In genomic region chr2:37652199-37652640, GRCh38 we compare ENCODE assay signal across 9 cellular contexts. TPM values are rescaled to one million over a fixed set of nuclear protein-coding genes. Genes with fewer than 3 reads are reported as not detected.
DNase-seq lines count a peak whose midpoint lies in the region; ATAC-seq and TF ChIP-seq lines count a peak whose summit lies in the region.
"Had no signal": no experiment of that assay in that cellular context is flagged by ENCODE, and none has a peak within 500 bp of the region (broad histone marks: within the 10 kb centered on the region; RNA-seq: fewer than 3 reads in every experiment).

No MANE protein-coding gene starts in this region.

- H2AFZ ChIP-seq in MM.1S (ENCODE audit: low read length) (no peak overlapping the region), parathyroid adenoma (no peak overlapping the region)

- POLR2A ChIA-PET in CD8-positive, alpha-beta memory T cell (lab: Charles Lee): interaction anchor here (0.6 to 1.9 kb wide), 3 partner anchors 19 to 272 kb away, joined by 3 to 9 read pairs (median 7); partner anchors contain the start of gene CDC42EP3

- H3K27me3 ChIP-seq in CD8-positive, alpha-beta memory T cell (ENCODE audit: insufficient read depth, low read length, poor library complexity, severe bottlenecking): no peaks in the 10 kb centered on the region
- no peaks in the 10 kb centered on the region for H3K27me3 ChIP-seq in MM.1S (replicated peaks; ENCODE audit: insufficient read depth, low read length)
- no peaks in the 10 kb centered on the region for H3K27me3 ChIP-seq in parathyroid adenoma (ENCODE audit: control insufficient read depth, insufficient read depth, low read length)

- peak overlapping the region in 6 of 7 donors; percentile 25 to 78 (median 64) for H3K4me3 Mint-ChIP-seq in CD8-positive, alpha-beta memory T cell
- no peak overlapping the region for H3K4me3 Mint-ChIP-seq in glutamatergic neuron (ENCODE audit: unreplicated experiment)

- H3K27ac Mint-ChIP-seq in CD8-positive, alpha-beta memory T cell: peak overlapping the region; percentile 88 to 99 (median 94)
- H3K27ac Mint-ChIP-seq in glutamatergic neuron (ENCODE audit: unreplicated experiment): no peak overlapping the region

- DNase-seq in CD8-positive, alpha-beta memory T cell: no peak
- DNase-seq in MM.1S (peak; percentile 67), coronary artery (ENCODE audit: low spot score) (no peak), NCI-H774 (lab: John Stamatoyannopoulos, UW) (no peak), glutamatergic neuron (no peak), NCI-H1105 (lab: John Stamatoyannopoulos, UW) (no peak)
- DNase-seq: mucosa of descending colon had no signal

- H3K27ac ChIP-seq in CD8-positive, alpha-beta memory T cell (ENCODE audit: low read depth, low read length): no peak overlapping the region
- H3K27ac ChIP-seq in MM.1S (ENCODE audit: low read length) (peak overlapping the region; percentile 80), coronary artery (peak overlapping the region; percentile 47 to 89), parathyroid adenoma (peak overlapping the region; percentile 53)

- H3K9me3 ChIP-seq in CD8-positive, alpha-beta memory T cell (ENCODE audit: low read length): no peaks in the 10 kb centered on the region
- no peaks in the 10 kb centered on the region for H3K9me3 ChIP-seq in MM.1S (replicated peaks; ENCODE audit: insufficient read depth, low read length)
- no peaks in the 10 kb centered on the region for H3K9me3 ChIP-seq in parathyroid adenoma (ENCODE audit: control insufficient read depth, low read length)
- H3K9me3 ChIP-seq: mucosa of descending colon had no signal

- H3K4me1 ChIP-seq in CD8-positive, alpha-beta memory T cell (ENCODE audit: insufficient read depth, low read length): peaks cover 78% of the 10 kb centered on the region
- H3K4me1 ChIP-seq in MM.1S (ENCODE audit: low read length) (peaks cover 59% of the 10 kb centered on the region), parathyroid adenoma (no peaks in the 10 kb centered on the region)

- H3K27me3 Mint-ChIP-seq in CD8-positive, alpha-beta memory T cell: peaks cover 0 to 3% of the 10 kb centered on the region in 2 donors
- peaks cover 4% of the 10 kb centered on the region for H3K27me3 Mint-ChIP-seq in glutamatergic neuron (ENCODE audit: unreplicated experiment)

- peaks cover 0 to 4% (median 0%) of the 10 kb centered on the region in 5 donors for H3K9me3 Mint-ChIP-seq in CD8-positive, alpha-beta memory T cell
- H3K9me3 Mint-ChIP-seq in glutamatergic neuron (ENCODE audit: unreplicated experiment): peaks cover 13% of the 10 kb centered on the region

- peaks cover 92 to 98% (median 98%) of the 10 kb centered on the region in 3 donors for H3K4me1 Mint-ChIP-seq in CD8-positive, alpha-beta memory T cell
- peaks cover 40% of the 10 kb centered on the region for H3K4me1 Mint-ChIP-seq in glutamatergic neuron (ENCODE audit: low read depth, unreplicated experiment)

- peaks cover 45% of the 10 kb centered on the region for H3F3A ChIP-seq in MM.1S (ENCODE audit: insufficient read depth, low read length)

- H3K4me3 ChIP-seq in CD8-positive, alpha-beta memory T cell (ENCODE audit: low read length): no peak overlapping the region
- H3K4me3 ChIP-seq in MM.1S (ENCODE audit: low read length) (peak overlapping the region; percentile 56), coronary artery (no peak overlapping the region), parathyroid adenoma (ENCODE audit: low read depth, low read length) (no peak overlapping the region)
- H3K4me3 ChIP-seq: mucosa of descending colon had no signal

- peaks cover 90% of the 10 kb centered on the region for H3K79me2 ChIP-seq in MM.1S (ENCODE audit: low read length)
- peaks cover 3% of the 10 kb centered on the region for H3K79me2 ChIP-seq in parathyroid adenoma

- no peaks in the 10 kb centered on the region for H4K20me1 ChIP-seq in MM.1S (ENCODE audit: insufficient read depth, low read length)

- H3K36me3 ChIP-seq in CD8-positive, alpha-beta memory T cell (ENCODE audit: insufficient read depth, low read length): no peaks in the 10 kb centered on the region
- H3K36me3 ChIP-seq in MM.1S (replicated peaks; ENCODE audit: insufficient read depth, low read length): peaks cover 4% of the 10 kb centered on the region; the same call in 1 of the 2 replicates
- H3K36me3 ChIP-seq in parathyroid adenoma (ENCODE audit: control insufficient read depth, insufficient read depth, low read length): no peaks in the 10 kb centered on the region

- H3K9me2 ChIP-seq in MM.1S (replicated peaks; ENCODE audit: insufficient read depth, low read length): no peaks in the 10 kb centered on the region

- H3K4me2 ChIP-seq in MM.1S (ENCODE audit: low read depth, low read length) (peak overlapping the region; percentile 98), parathyroid adenoma (ENCODE audit: low read length) (no peak overlapping the region)

- ATAC-seq in GM21717 (IDR thresholded peaks at IDR 0.05; ENCODE audit: unreplicated experiment): no peak
- ATAC-seq: mucosa of descending colon had no signal

- peak overlapping the region; percentile 59 for H3K9ac ChIP-seq in MM.1S (ENCODE audit: low read length)
- H3K9ac ChIP-seq in parathyroid adenoma: no peak overlapping the region

- CTCF ChIA-PET in CD8-positive, alpha-beta memory T cell (lab: Charles Lee): interaction anchor here (0.8 to 1.1 kb wide), 2 partner anchors 20 to 237 kb away, joined by 5 read pairs; no protein-coding TSS in a partner anchor

- H3K36me3 Mint-ChIP-seq in CD8-positive, alpha-beta memory T cell: peaks cover 13 to 59% (median 31%) of the 10 kb centered on the region in 3 donors
- H3K36me3 Mint-ChIP-seq in glutamatergic neuron (ENCODE audit: unreplicated experiment): no peaks in the 10 kb centered on the region

- TF ChIP-seq CTCF in MM.1S (IDR thresholded peaks at IDR 0.05; ENCODE audit: low read length): no peak
- TF ChIP-seq CTCF in coronary artery (IDR thresholded peaks at IDR 0.05): no peak
- no peak for TF ChIP-seq CTCF in parathyroid adenoma (IDR thresholded peaks at IDR 0.05)
- TF ChIP-seq CTCF in glutamatergic neuron (IDR thresholded peaks at IDR 0.05; ENCODE audit: partially characterized antibody, unreplicated experiment): no peak

RNA-seq across cellular contexts. Expression of gene CDC42EP3, which starts 19.2 kb away (rescaled TPM):
- total RNA-seq in CD8-positive, alpha-beta memory T cell: 10 to 100 TPM; 37.1 to 39.1 TPM
- 141 TPM for polyA plus RNA-seq in CD8-positive, alpha-beta memory T cell
- total RNA-seq in glutamatergic neuron (ENCODE audit: unreplicated experiment): 32.9 TPM
